ENCODE assay signal across 8 cellular contexts in genomic region chr19:13841339-13842293, GRCh38. TPM values are rescaled to one million over a fixed set of nuclear protein-coding genes. Genes with fewer than 3 reads are reported as not detected.
DNase-seq lines count a peak whose midpoint lies in the region; ATAC-seq and TF ChIP-seq lines count a peak whose summit lies in the region.

No MANE protein-coding gene starts in this region.

- no peak overlapping the region for H2AFZ ChIP-seq in OCI-LY3 (ENCODE audit: low read depth, low read length)

- no peaks in the 10 kb centered on the region for H3K36me3 ChIP-seq in OCI-LY3 (replicated peaks; ENCODE audit: low read depth, low read length)

- DNase-seq in D341Med (ENCODE audit: low spot score) = peak; percentile 36
- DNase-seq in islet precursor cell = peak; percentile 53
- peak in 1 of 2 donors; percentile 53 for DNase-seq in stimulated activated naive CD8-positive, alpha-beta T cell treated with anti-CD3 and anti-CD28 coated beads, Interleukin-15, amount 100 ng/mL, for 72 hours
- DNase-seq in NCI-H1436 treated with DMSO at 0.1 percent for 48 hours (lab: John Stamatoyannopoulos, UW) = no peak
- no peak for DNase-seq in cortex of kidney (lab: John Stamatoyannopoulos, UW)
- no peak for DNase-seq in GF-D8 (lab: John Stamatoyannopoulos, UW)

- H3K9me3 ChIP-seq in OCI-LY3 (ENCODE audit: insufficient read depth, low read length) = no peaks in the 10 kb centered on the region

- H3K4me3 ChIP-seq in OCI-LY3 (ENCODE audit: low read length) = peak overlapping the region; percentile 89

- H3K4me1 Mint-ChIP-seq in brain = peaks cover 60% of the 10 kb centered on the region
- H3K4me1 Mint-ChIP-seq in stimulated activated naive CD8-positive, alpha-beta T cell treated with anti-CD3 and anti-CD28 coated beads, Interleukin-15, amount 100 ng/mL, for 72 hours = peaks cover 80% of the 10 kb centered on the region

- peaks cover 59% of the 10 kb centered on the region for H3K4me1 ChIP-seq in OCI-LY3 (ENCODE audit: low read length)

- peak overlapping the region; percentile 89 to 94 (median 92) for H3K4me3 Mint-ChIP-seq in brain
- peak overlapping the region; percentile 95 to 97 for H3K4me3 Mint-ChIP-seq in stimulated activated naive CD8-positive, alpha-beta T cell treated with anti-CD3 and anti-CD28 coated beads, Interleukin-15, amount 100 ng/mL, for 72 hours

- peaks cover 3% of the 10 kb centered on the region for H3K27me3 Mint-ChIP-seq in brain
- H3K27me3 Mint-ChIP-seq in stimulated activated naive CD8-positive, alpha-beta T cell treated with anti-CD3 and anti-CD28 coated beads, Interleukin-15, amount 100 ng/mL, for 72 hours = no peaks in the 10 kb centered on the region

- H3K27ac ChIP-seq in OCI-LY3 (ENCODE audit: low read length) = no peak overlapping the region

- no peaks in the 10 kb centered on the region for H3K27me3 ChIP-seq in OCI-LY3 (ENCODE audit: low read depth, low read length)

- H4K20me1 ChIP-seq in OCI-LY3 (ENCODE audit: insufficient read depth, low read length) = no peaks in the 10 kb centered on the region; the same call in 1 of the 2 replicates

- no peaks in the 10 kb centered on the region for H3K36me3 Mint-ChIP-seq in brain

- peaks cover 35% of the 10 kb centered on the region for H3K79me2 ChIP-seq in OCI-LY3 (ENCODE audit: low read length)

- H3K4me2 ChIP-seq in OCI-LY3 (ENCODE audit: low read length) = peak overlapping the region; percentile 90

- H3K9me3 Mint-ChIP-seq in brain = peaks cover 0 to 4% (median 0%) of the 10 kb centered on the region in 5 experiments
- H3K9me3 Mint-ChIP-seq in stimulated activated naive CD8-positive, alpha-beta T cell treated with anti-CD3 and anti-CD28 coated beads, Interleukin-15, amount 100 ng/mL, for 72 hours = no peaks in the 10 kb centered on the region

- TF ChIP-seq CTCF in OCI-LY3 (IDR thresholded peaks at IDR 0.05; ENCODE audit: low read depth, low read length) (no peak), brain (conservative IDR thresholded peaks at IDR 0.05) (no peak)

- no peak for ATAC-seq in stimulated activated naive CD8-positive, alpha-beta T cell treated with anti-CD3 and anti-CD28 coated beads, Interleukin-15, amount 100 ng/mL, for 72 hours

- H3K27ac Mint-ChIP-seq in brain = peak overlapping the region; percentile 86 to 96 (median 94)
- peak overlapping the region; percentile 95 to 99 for H3K27ac Mint-ChIP-seq in stimulated activated naive CD8-positive, alpha-beta T cell treated with anti-CD3 and anti-CD28 coated beads, Interleukin-15, amount 100 ng/mL, for 72 hours

- peak overlapping the region; percentile 83 for H3K9ac ChIP-seq in OCI-LY3 (ENCODE audit: low read length)

RNA-seq across cellular contexts. Expression of gene NANOS3, which starts 35.3 kb away (rescaled TPM):
- 14.6 TPM for polyA plus RNA-seq in brain (ENCODE audit: insufficient read depth, low read depth, low replicate concordance)

RNA-seq across cellular contexts. Expression of gene ZSWIM4, which starts 46.4 kb away (rescaled TPM):
- 19.4 TPM for polyA plus RNA-seq in brain (ENCODE audit: insufficient read depth, low read depth, low replicate concordance)

Comparison
In these comparisons a context has a peak if more than half of its experiments do, and no peak if none do; other contexts are left out.
1. DNase-seq: peak in D341Med (single experiment) and islet precursor cell (single experiment); none in NCI-H1436 treated with DMSO at 0.1 percent for 48 hours (single experiment), cortex of kidney (single experiment) and GF-D8 (single experiment).